ENCODE assay signal across 8 cellular contexts in the genomic region with DNA sequence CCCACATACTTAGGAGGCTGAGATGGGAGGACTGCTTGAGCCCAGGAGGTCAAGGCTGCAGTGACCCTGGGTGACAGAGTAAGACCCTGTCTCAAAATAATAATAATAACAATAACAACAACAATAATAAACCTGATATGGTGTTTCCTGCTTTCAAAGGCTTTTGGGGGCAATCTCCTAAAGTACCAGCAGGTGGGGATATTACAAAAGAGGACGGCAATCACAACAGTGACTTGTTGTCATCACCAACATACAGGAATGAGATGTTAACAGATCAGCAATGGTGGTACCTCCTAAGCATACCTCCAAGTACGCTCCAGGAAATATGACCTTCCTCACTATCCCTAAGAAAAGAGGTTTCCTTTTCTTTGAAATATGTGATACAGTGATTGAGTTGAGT.
DNase-seq lines count a peak whose midpoint lies in the region; ATAC-seq and TF ChIP-seq lines count a peak whose summit lies in the region.

No MANE protein-coding gene starts in this region.

- H3K27me3 ChIP-seq in PC-3 (ENCODE audit: low read length) (no peaks in the 10 kb centered on the region), stomach (no peaks in the 10 kb centered on the region), sigmoid colon (no peaks in the 10 kb centered on the region), spleen (replicated peaks in 1 of 7) (no peaks in the 10 kb centered on the region)

- H3K4me2 ChIP-seq in PC-3 (ENCODE audit: low read length) = no peak overlapping the region

- TF ChIP-seq POLR2A in stomach (IDR thresholded peaks at IDR 0.05) (no peak), sigmoid colon (IDR thresholded peaks at IDR 0.05) (no peak), spleen (IDR thresholded peaks at IDR 0.05) (no peak)

- H3K9me3 ChIP-seq in PC-3 (ENCODE audit: low read length) (no peaks in the 10 kb centered on the region), stomach (peaks cover 0 to 3% (median 0%) of the 10 kb centered on the region in 4 donors), sigmoid colon (no peaks in the 10 kb centered on the region), spleen (no peaks in the 10 kb centered on the region)

- DNase-seq in COLO829 (ENCODE audit: low spot score) (peak; percentile 20), PC-3 (peak; percentile 76), fibroblast of pulmonary artery (ENCODE audit: low read depth) (peak; percentile 51), stomach (no peak), sigmoid colon (no peak), spleen (no peak)

- TF ChIP-seq CTCF in PC-3 (conservative IDR thresholded peaks at IDR 0.05; ENCODE audit: low read depth, low read length) = peak; percentile 82
- peak; percentile 79 for TF ChIP-seq CTCF in fibroblast of pulmonary artery (IDR thresholded peaks at IDR 0.05; ENCODE audit: low read length, missing control alignments)
- TF ChIP-seq CTCF in stomach (IDR thresholded peaks at IDR 0.05) = peak in 4 of 7 experiments; percentile 13 to 33 (median 23)
- peak in 2 of 4 experiments; percentile 27 to 41 for TF ChIP-seq CTCF in sigmoid colon (IDR thresholded peaks at IDR 0.05)
- TF ChIP-seq CTCF in spleen (IDR thresholded peaks at IDR 0.05 in 8 of 11, conservative IDR thresholded peaks at IDR 0.05 in 3 of 11) = peak in 5 of 11 experiments; percentile 18 to 52 (median 51)

- H3K9ac ChIP-seq in PC-3 (ENCODE audit: low read length) = no peak overlapping the region

- POLR2A ChIA-PET in PC-3 (lab: Charles Lee; ENCODE audit: unreplicated experiment) = no interaction called here

- no peak overlapping the region for H3K4me3 ChIP-seq in PC-3 (ENCODE audit: low read length)
- no peak overlapping the region for H3K4me3 ChIP-seq in fibroblast of pulmonary artery (replicated peaks; ENCODE audit: low read depth, low read length)
- no peak overlapping the region for H3K4me3 ChIP-seq in stomach
- no peak overlapping the region for H3K4me3 ChIP-seq in sigmoid colon
- no peak overlapping the region for H3K4me3 ChIP-seq in spleen

- H2AFZ ChIP-seq in PC-3 (ENCODE audit: low read length) = no peak overlapping the region; the same call in 1 of the 2 replicates

- no TSS peak for BruUV-seq in PC-3 (replicated peaks; lab: Mats Ljungman, UMichigan)

- H3K4me1 ChIP-seq in PC-3 (ENCODE audit: insufficient read depth, low read length) = peaks cover 2% of the 10 kb centered on the region; the same call in 1 of the 2 replicates
- H3K4me1 ChIP-seq in stomach = no peaks in the 10 kb centered on the region
- no peaks in the 10 kb centered on the region for H3K4me1 ChIP-seq in sigmoid colon
- no peaks in the 10 kb centered on the region for H3K4me1 ChIP-seq in spleen

- TF ChIP-seq EP300 in stomach (IDR thresholded peaks at IDR 0.05) (no peak), sigmoid colon (IDR thresholded peaks at IDR 0.05) (no peak)

- H3K79me2 ChIP-seq in PC-3 (ENCODE audit: low read length) = no peaks in the 10 kb centered on the region

- H3K27ac ChIP-seq in PC-3 (ENCODE audit: low read length) (no peak overlapping the region), stomach (no peak overlapping the region), sigmoid colon (no peak overlapping the region), spleen (no peak overlapping the region)

- no peaks in the 10 kb centered on the region for H3K36me3 ChIP-seq in PC-3 (ENCODE audit: low read depth, low read length)
- no peaks in the 10 kb centered on the region for H3K36me3 ChIP-seq in stomach
- no peaks in the 10 kb centered on the region for H3K36me3 ChIP-seq in sigmoid colon
- H3K36me3 ChIP-seq in spleen = no peaks in the 10 kb centered on the region

- WGBS in stomach, 5 donors = 21 to 26% (median 25%) methylated on average over 2 of the region's 2 CpGs
- 25 to 33% methylated on average over 2 of the region's 2 CpGs for WGBS in sigmoid colon, 2 donors
- WGBS in spleen, 5 donors = 24 to 38% (median 29%) methylated on average over 2 of the region's 2 CpGs

- CTCF ChIA-PET in PC-3 (lab: Charles Lee) = interaction anchor here (0.6 to 1.0 kb wide), 2 partner anchors 26 to 131 kb away, joined by 3 to 8 read pairs; no protein-coding TSS in a partner anchor

- no peaks in the 10 kb centered on the region for H4K20me1 ChIP-seq in PC-3 (ENCODE audit: low read length)

- H3F3A ChIP-seq in PC-3 (ENCODE audit: low read length, unreplicated experiment) = no peaks in the 10 kb centered on the region

- intact Hi-C loops in PC-3 (cut with micrococcal nuclease) = loop anchor here (1.0 to 10.0 kb wide), 4 partner anchors 26 to 540 kb away; no protein-coding TSS in a partner anchor
- intact Hi-C loops in stomach (cut with DNase I; ENCODE audit: low total_unique reads) = no loop called here
- intact Hi-C loops in sigmoid colon (cut with DNase I) = no loop called here
- intact Hi-C loops in spleen (cut with DNase I; ENCODE audit: low total_unique reads) = no loop called here

- peak; percentile 76 for ATAC-seq in GM18870 (IDR thresholded peaks at IDR 0.05; ENCODE audit: unreplicated experiment)
- ATAC-seq in HG03135 (IDR thresholded peaks at IDR 0.05; ENCODE audit: unreplicated experiment) = peak; percentile 76
- ATAC-seq in PC-3 = peak; percentile 84

- H3K9me2 ChIP-seq in PC-3 (replicated peaks; ENCODE audit: low read length) = no peaks in the 10 kb centered on the region

Comparison
In these comparisons a context has a peak if more than half of its experiments do, and no peak if none do; other contexts are left out.
1. DNase-seq: peak in COLO829 (single experiment), PC-3 (single experiment) and fibroblast of pulmonary artery (single experiment); none in stomach (single experiment), sigmoid colon (single experiment) and spleen (single experiment).
2. Peak in every context shown above with its lines, with median percentiles within 50 percentile points of each other: ATAC-seq.